24 cellular contexts compared by ENCODE assay signal in genomic region chr1:21774835-21775541, GRCh38. TPM values are rescaled to one million over a fixed set of nuclear protein-coding genes. Genes with fewer than 3 reads are reported as not detected.
A peak's percentile ranks its signal among the peaks of the same experiment; 100 is the strongest.
DNase-seq lines count a peak whose midpoint lies in the region; ATAC-seq and TF ChIP-seq lines count a peak whose summit lies in the region.
"Had no signal": no experiment of that assay in that cellular context is flagged by ENCODE, and none has a peak within 500 bp of the region (broad histone marks: within the 10 kb centered on the region; RNA-seq: fewer than 3 reads in every experiment).

No MANE protein-coding gene starts in this region.

- H3K9ac ChIP-seq in GM23248, result no peak overlapping the region

- no peak overlapping the region for H3K4me2 ChIP-seq in GM23248 (ENCODE audit: unreplicated experiment)

- H3K4me3 Mint-ChIP-seq in activated naive CD4-positive, alpha-beta T cell treated with anti-CD3 and anti-CD28 coated beads, Interleukin-2, amount 10 ng/mL, durations not matched to agents 7 days and 5 days, result no peak overlapping the region
- H3K4me3 Mint-ChIP-seq: dendritic cell treated with granulocyte-macrophage colony-stimulating factor and Interleukin-4, amounts not matched to agents 40 ng/mL and 50 ng/mL, for 4 days had no signal

- H3K27me3 ChIP-seq in testis (no peaks in the 10 kb centered on the region), GM23248 (replicated peaks; ENCODE audit: insufficient read depth) (no peaks in the 10 kb centered on the region)
- H3K27me3 ChIP-seq: heart left ventricle, tibial artery had no signal

- no peak for DNase-seq in activated naive CD4-positive, alpha-beta T cell treated with anti-CD3 and anti-CD28 coated beads, Interleukin-2, amount 10 ng/mL, durations not matched to agents 7 days and 5 days
- DNase-seq in activated naive CD4-positive, alpha-beta T cell treated with anti-CD3 and anti-CD28 coated beads, Interleukin-2, amount 50 U/mL, for 72 hours (ENCODE audit: low spot score in 2 of 2), result no peak
- DNase-seq in left kidney (ENCODE audit: low read depth, low spot score) (peak; percentile 9), testis (peak; percentile 80), T-helper 9 cell (no peak), HEK293T (ENCODE audit: extremely low spot score) (no peak), GM23248 (no peak)
- DNase-seq: C1 segment of cervical spinal cord, heart left ventricle, left ventricle myocardium superior, NCI-H1092, NCI-H187 treated with DMSO at 0.1 percent for 48 hours, NCI-H69 had no signal

- intact Hi-C loops in testis (cut with DNase I; ENCODE audit: low total_unique reads), result no loop called here

- in situ Hi-C loops in GM23248 (cut with MboI), result no loop called here

- ATAC-seq in activated naive CD4-positive, alpha-beta T cell treated with anti-CD3 and anti-CD28 coated beads, Interleukin-2, amount 50 U/mL, for 72 hours, result no peak
- ATAC-seq: heart left ventricle, left ventricle myocardium superior, Right ventricle myocardium inferior had no signal

- H4K20me1 ChIP-seq in GM23248 (ENCODE audit: insufficient read depth), result peaks cover 4% of the 10 kb centered on the region; the same call in 1 of the 2 replicates

- peaks cover 7% of the 10 kb centered on the region for H3K4me1 ChIP-seq in testis
- 0 out of 2 replicates have a peak, but pooled peaks cover under 1% of the 10 kb centered on the region for H3K4me1 ChIP-seq in GM23248 (ENCODE audit: insufficient read depth)

- H3K36me3 ChIP-seq in testis (ENCODE audit: low read depth, missing control alignments) (no peaks in the 10 kb centered on the region), GM23248 (ENCODE audit: low read depth) (no peaks in the 10 kb centered on the region)
- H3K36me3 ChIP-seq: tibial artery had no signal

- no peak for TF ChIP-seq POLR2A in testis (IDR thresholded peaks at IDR 0.05)

- H3K27ac ChIP-seq in angular gyrus (ENCODE audit: low read depth, low read length), result peak overlapping the region; percentile 86
- peak overlapping the region; percentile 11 to 58 for H3K27ac ChIP-seq in testis
- no peak overlapping the region for H3K27ac ChIP-seq in GM23248
- H3K27ac ChIP-seq: heart left ventricle, tibial artery had no signal

- no peaks in the 10 kb centered on the region for H3K9me2 ChIP-seq in GM23248 (ENCODE audit: insufficient read depth)

- peaks cover 100% of the 10 kb centered on the region for H3K79me2 ChIP-seq in GM23248 (ENCODE audit: insufficient read depth)

- H2AFZ ChIP-seq in GM23248, result no peak overlapping the region

- POLR2A ChIA-PET in HEK293T (lab: Yijun Ruan, JAX), result interaction anchor here (1.3 kb wide), 1 partner anchor 8 kb away, joined by 6 read pairs; the partner anchor contains the start of gene USP48

- H3K9me3 ChIP-seq in testis, result no peaks in the 10 kb centered on the region
- H3K9me3 ChIP-seq in GM23248 (ENCODE audit: low read depth), result no peaks in the 10 kb centered on the region
- H3K9me3 ChIP-seq: tibial artery had no signal

- no peak for TF ChIP-seq CTCF in testis (IDR thresholded peaks at IDR 0.05)

- H3F3A ChIP-seq in GM23248 (ENCODE audit: insufficient read depth), result 0 out of 2 replicates have a peak, but pooled peaks cover 3% of the 10 kb centered on the region

- H3K4me3 ChIP-seq in testis (no peak overlapping the region), GM23248 (no peak overlapping the region)
- H3K4me3 ChIP-seq: heart left ventricle, tibial artery had no signal

- CTCF ChIA-PET in activated naive CD4-positive, alpha-beta T cell treated with anti-CD3 and anti-CD28 coated beads, Interleukin-2, amount 10 ng/mL, durations not matched to agents 7 days and 5 days (lab: Charles Lee), result no interaction called here
- CTCF ChIA-PET in HEK293T (lab: Yijun Ruan, JAX), result no interaction called here

- 76 to 77% methylated on average over 13 of the region's 13 CpGs for WGBS in testis, 2 donors
- 95 to 98% methylated on average over 13 of the region's 13 CpGs for WGBS in GM23248 (ENCODE audit: low coverage in 1 of 2, low lambda C conversion rate in 2 of 2, missing lambda C conversion rate in 2 of 2), 2 experiments

- peak overlapping the region; percentile 14 for H3K27ac Mint-ChIP-seq in activated naive CD4-positive, alpha-beta T cell treated with anti-CD3 and anti-CD28 coated beads, Interleukin-2, amount 10 ng/mL, durations not matched to agents 7 days and 5 days
- H3K27ac Mint-ChIP-seq in activated naive CD4-positive, alpha-beta T cell treated with anti-CD3 and anti-CD28 coated beads, Interleukin-2, amount 50 U/mL, for 72 hours, result no peak overlapping the region
- H3K27ac Mint-ChIP-seq: dendritic cell treated with granulocyte-macrophage colony-stimulating factor and Interleukin-4, amounts not matched to agents 40 ng/mL and 50 ng/mL, for 4 days had no signal

- no peaks in the 10 kb centered on the region for H3K9me3 Mint-ChIP-seq in activated naive CD4-positive, alpha-beta T cell treated with anti-CD3 and anti-CD28 coated beads, Interleukin-2, amount 10 ng/mL, durations not matched to agents 7 days and 5 days
- no peaks in the 10 kb centered on the region for H3K9me3 Mint-ChIP-seq in activated naive CD4-positive, alpha-beta T cell treated with anti-CD3 and anti-CD28 coated beads, Interleukin-2, amount 50 U/mL, for 72 hours
- H3K9me3 Mint-ChIP-seq: dendritic cell treated with granulocyte-macrophage colony-stimulating factor and Interleukin-4, amounts not matched to agents 40 ng/mL and 50 ng/mL, for 4 days had no signal

- H3K4me1 Mint-ChIP-seq in activated naive CD4-positive, alpha-beta T cell treated with anti-CD3 and anti-CD28 coated beads, Interleukin-2, amount 10 ng/mL, durations not matched to agents 7 days and 5 days, result peaks cover 44% of the 10 kb centered on the region

- H3K36me3 Mint-ChIP-seq in activated naive CD4-positive, alpha-beta T cell treated with anti-CD3 and anti-CD28 coated beads, Interleukin-2, amount 10 ng/mL, durations not matched to agents 7 days and 5 days, result peaks cover 16% of the 10 kb centered on the region
- H3K36me3 Mint-ChIP-seq in activated naive CD4-positive, alpha-beta T cell treated with anti-CD3 and anti-CD28 coated beads, Interleukin-2, amount 50 U/mL, for 72 hours, result peaks cover 6 to 37% of the 10 kb centered on the region in 2 donors

- no peaks in the 10 kb centered on the region for H3K27me3 Mint-ChIP-seq in activated naive CD4-positive, alpha-beta T cell treated with anti-CD3 and anti-CD28 coated beads, Interleukin-2, amount 10 ng/mL, durations not matched to agents 7 days and 5 days
- H3K27me3 Mint-ChIP-seq: dendritic cell treated with granulocyte-macrophage colony-stimulating factor and Interleukin-4, amounts not matched to agents 40 ng/mL and 50 ng/mL, for 4 days; progenitor cell of endocrine pancreas had no signal

TF ChIP-seq in HEK293T, 16 proteins besides CTCF, POLR2A, EP300 and RAD21:
- TF ChIP-seq FOXM1 (IDR thresholded peaks at IDR 0.05; ENCODE audit: borderline replicate concordance) (no peak), SP1 (IDR thresholded peaks at IDR 0.05) (no peak), PKNOX1 (IDR thresholded peaks at IDR 0.05) (no peak), ELF4 (IDR thresholded peaks at IDR 0.05) (no peak), HDGF (IDR thresholded peaks at IDR 0.05; ENCODE audit: borderline replicate concordance) (no peak), BHLHE40 (IDR thresholded peaks at IDR 0.05; ENCODE audit: borderline replicate concordance) (no peak), FOXK2 (IDR thresholded peaks at IDR 0.05) (no peak), ZNF384 (IDR thresholded peaks at IDR 0.05) (no peak), TARDBP (IDR thresholded peaks at IDR 0.05) (no peak), CTBP1 (IDR thresholded peaks at IDR 0.05; ENCODE audit: borderline replicate concordance) (no peak)

RNA-seq across cellular contexts. Expression of gene USP48, which starts 8.0 kb away (rescaled TPM):
- 100 to 1,000 TPM; 118 to 133 TPM for total RNA-seq in activated naive CD4-positive, alpha-beta T cell treated with anti-CD3 and anti-CD28 coated beads, Interleukin-2, amount 50 U/mL, for 72 hours
- total RNA-seq in testis, result 10 to 100 TPM; 63.0 to 66.2 TPM
- 33.3 TPM for polyA plus RNA-seq in testis (ENCODE audit: insufficient read depth, low read depth, low replicate concordance)
- total RNA-seq in GM23248 (2014; rRNA removed; shearing (Covaris generic)), result 34.3 and 43.0 TPM in 2 replicates
- 52.6 and 60.4 TPM in 2 replicates for polyA plus RNA-seq in GM23248 (2016; fragmentation: Nextera tagmentation; extraction: Ambion mirVana)

RNA-seq across cellular contexts. Expression of gene LDLRAD2, which starts 37.1 kb away (rescaled TPM):
- total RNA-seq in activated naive CD4-positive, alpha-beta T cell treated with anti-CD3 and anti-CD28 coated beads, Interleukin-2, amount 50 U/mL, for 72 hours, result under 1 TPM in 1 of 2 donors, not detected in 1; 0.08 TPM
- total RNA-seq in testis, result 1 to 10 TPM; 1.9 TPM
- polyA plus RNA-seq in testis (ENCODE audit: insufficient read depth, low read depth, low replicate concordance) (1.3 TPM), GM23248 (2016; fragmentation: Nextera tagmentation; extraction: Ambion mirVana) (8.5 and 13.2 TPM in 2 replicates)
- total RNA-seq in GM23248 (2014; rRNA removed; shearing (Covaris generic)), result not detected in 2 replicates
- total RNA-seq: activated CD8-positive, alpha-beta memory T cell treated with anti-CD3 and anti-CD28 coated beads for 36 hours; bronchial epithelial cell; LHCN-M2; OCI-LY7; Right ventricle myocardium inferior had no signal
- polyA plus RNA-seq: endothelial cell of umbilical vein, neural cell had no signal

Comparison
In these comparisons a context has a peak if more than half of its experiments do, and no peak if none do; other contexts are left out.
1. DNase-seq: peak in left kidney (single experiment) and testis (single experiment); none in activated naive CD4-positive, alpha-beta T cell treated with anti-CD3 and anti-CD28 coated beads, Interleukin-2, amount 10 ng/mL, durations not matched to agents 7 days and 5 days (single experiment), activated naive CD4-positive, alpha-beta T cell treated with anti-CD3 and anti-CD28 coated beads, Interleukin-2, amount 50 U/mL, for 72 hours (0 of 2), T-helper 9 cell (single experiment), HEK293T (single experiment) and GM23248 (single experiment).